In genomic region chr15:63045438-63046278, GRCh38 we compare ENCODE assay signal across 12 cellular contexts. TPM values are rescaled to one million over a fixed set of nuclear protein-coding genes. Genes with fewer than 3 reads are reported as not detected.
DNase-seq lines count a peak whose midpoint lies in the region; ATAC-seq, FAIRE-seq and TF ChIP-seq lines count a peak whose summit lies in the region.
"Had no signal": no experiment of that assay in that cellular context is flagged by ENCODE, and none has a peak within 500 bp of the region (broad histone marks: within the 10 kb centered on the region; RNA-seq: fewer than 3 reads in every experiment).

No MANE protein-coding gene starts in this region.

- no peaks in the 10 kb centered on the region for H3K27me3 Mint-ChIP-seq in astrocyte (ENCODE audit: low read depth, unreplicated experiment)

- H3K27ac ChIP-seq in astrocyte (ENCODE audit: low read depth, low read length) (peak overlapping the region; percentile 92), iPS-20b (ENCODE audit: low read length) (no peak overlapping the region)

- H3K79me2 ChIP-seq in astrocyte (ENCODE audit: insufficient read depth, low read length), result peaks cover 91% of the 10 kb centered on the region

- peaks cover 76% of the 10 kb centered on the region for H4K20me1 ChIP-seq in astrocyte (ENCODE audit: insufficient read depth, low read length)

- peaks cover 43% of the 10 kb centered on the region for H3K4me1 ChIP-seq in ES-I3 (ENCODE audit: insufficient read depth, low read length)
- peaks cover 48% of the 10 kb centered on the region for H3K4me1 ChIP-seq in astrocyte (ENCODE audit: insufficient read depth, low read length)
- peaks cover 51% of the 10 kb centered on the region for H3K4me1 ChIP-seq in iPS-20b (ENCODE audit: insufficient read depth, low read length)
- H3K4me1 ChIP-seq in skeletal muscle satellite cell (ENCODE audit: control insufficient read depth, insufficient read depth, low read length), result peaks cover 45% of the 10 kb centered on the region

- H3K36me3 ChIP-seq in ES-I3 (ENCODE audit: insufficient read depth, low read length) (peaks cover 25% of the 10 kb centered on the region), astrocyte (ENCODE audit: insufficient read depth, low read length) (peaks cover 55% of the 10 kb centered on the region), iPS-20b (ENCODE audit: insufficient read depth, low read depth, low read length) (peaks cover 57% of the 10 kb centered on the region), skeletal muscle satellite cell (ENCODE audit: insufficient read depth, low read length) (peaks cover 50% of the 10 kb centered on the region)

- no peaks in the 10 kb centered on the region for H3K27me3 ChIP-seq in astrocyte (ENCODE audit: insufficient read depth, low read length)
- peaks cover 13% of the 10 kb centered on the region; the same call in 1 of the 2 replicates for H3K27me3 ChIP-seq in iPS-20b (ENCODE audit: insufficient read depth, low read length)
- H3K27me3 ChIP-seq in skeletal muscle satellite cell (ENCODE audit: control insufficient read depth, insufficient read depth, low read length), result no peaks in the 10 kb centered on the region

- TF ChIP-seq CTCF in astrocyte (IDR thresholded peaks at IDR 0.05; ENCODE audit: insufficient read depth, low read depth, low read length), result no peak

- H3K9me3 ChIP-seq in ES-I3 (ENCODE audit: control insufficient read depth, insufficient read depth, low read length), result no peaks in the 10 kb centered on the region; the same call in 1 of the 2 replicates
- no peaks in the 10 kb centered on the region for H3K9me3 ChIP-seq in astrocyte (ENCODE audit: insufficient read depth, low read depth, low read length)
- no peaks in the 10 kb centered on the region for H3K9me3 ChIP-seq in iPS-20b (ENCODE audit: insufficient read depth, low read depth, low read length)
- H3K9me3 ChIP-seq in skeletal muscle satellite cell (replicated peaks; ENCODE audit: low read length), result no peaks in the 10 kb centered on the region

- FAIRE-seq in astrocyte (lab: Jason Lieb, UNC), result no peak

- H3K4me2 ChIP-seq in astrocyte (ENCODE audit: low read length), result peak overlapping the region; percentile 92
- peak overlapping the region; percentile 95 for H3K4me2 ChIP-seq in skeletal muscle satellite cell (ENCODE audit: low read length)

- DNase-seq in astrocyte (ENCODE audit: low read depth) (no peak), C1 segment of cervical spinal cord (lab: John Stamatoyannopoulos, UW) (no peak), NOMO-1 (lab: John Stamatoyannopoulos, UW; ENCODE audit: unreplicated experiment in 2 of 2) (no peak)
- DNase-seq: activated naive CD8-positive, alpha-beta T cell treated with anti-CD3 and anti-CD28 coated beads for 36 hours; DMS79; KG1; stimulated activated CD4-positive, alpha-beta T cell treated with anti-CD3 and anti-CD28 coated beads, Interleukin-12 subunit alpha, Interleukin-12 subunit beta, amount 100 ng/mL, for 4 hours had no signal

- ATAC-seq in esophagus mucosa (no peak), GM18873 (IDR thresholded peaks at IDR 0.05; ENCODE audit: low FRiP score, unreplicated experiment) (no peak)

- no peaks in the 10 kb centered on the region for H3K9me3 Mint-ChIP-seq in astrocyte (ENCODE audit: unreplicated experiment)
- H3K9me3 Mint-ChIP-seq: activated naive CD8-positive, alpha-beta T cell treated with anti-CD3 and anti-CD28 coated beads for 36 hours had no signal

- H3K36me3 Mint-ChIP-seq in astrocyte (ENCODE audit: low read depth, unreplicated experiment), result peaks cover 41% of the 10 kb centered on the region
- H3K36me3 Mint-ChIP-seq: activated naive CD8-positive, alpha-beta T cell treated with anti-CD3 and anti-CD28 coated beads for 36 hours had no signal

- H3K4me3 ChIP-seq in astrocyte (ENCODE audit: insufficient read depth, low read depth, low read length) (peak overlapping the region; percentile 99), iPS-20b (ENCODE audit: low read length) (peak overlapping the region; percentile 97), skeletal muscle satellite cell (ENCODE audit: low read length) (peak overlapping the region; percentile 92)

- peaks cover 19% of the 10 kb centered on the region for H3K4me1 Mint-ChIP-seq in astrocyte (ENCODE audit: low read depth, unreplicated experiment)

- H3K4me3 Mint-ChIP-seq in astrocyte (ENCODE audit: unreplicated experiment), result peak overlapping the region; percentile 95
- H3K4me3 Mint-ChIP-seq: activated naive CD8-positive, alpha-beta T cell treated with anti-CD3 and anti-CD28 coated beads for 36 hours had no signal

- H2AFZ ChIP-seq in astrocyte (ENCODE audit: low read depth, low read length), result no peak overlapping the region

- peak overlapping the region; percentile 99 for H3K27ac Mint-ChIP-seq in astrocyte (ENCODE audit: unreplicated experiment)
- H3K27ac Mint-ChIP-seq: activated naive CD8-positive, alpha-beta T cell treated with anti-CD3 and anti-CD28 coated beads for 36 hours had no signal

- H3K9ac ChIP-seq in ES-I3 (ENCODE audit: low read depth, low read length), result peak overlapping the region; percentile 25; the same call in 1 of the 2 replicates
- peak overlapping the region; percentile 100 for H3K9ac ChIP-seq in astrocyte (ENCODE audit: low read length)
- H3K9ac ChIP-seq in iPS-20b (ENCODE audit: low read depth, low read length), result peak overlapping the region; percentile 63; the same call in 1 of the 2 replicates
- H3K9ac ChIP-seq in skeletal muscle satellite cell (ENCODE audit: low read depth, low read length), result peak overlapping the region; percentile 98

RNA-seq across cellular contexts. Expression of gene TPM1, which starts 3.1 kb away (rescaled TPM):
- 2,922 and 3,062 TPM in 2 replicates for total RNA-seq in astrocyte
- total RNA-seq in skeletal muscle satellite cell (2012; rRNA removed), result 169 and 227 TPM in 2 replicates
- total RNA-seq in esophagus mucosa, result 28.3 TPM

Comparison
In these comparisons a context has a peak if more than half of its experiments do, and no peak if none do; other contexts are left out.
1. H3K9ac ChIP-seq: peak in every context shown above with its lines; median percentile 100 in astrocyte; 98 in skeletal muscle satellite cell; 63 in iPS-20b; 25 in ES-I3.
2. RNA of gene TPM1, which starts 3.1 kb away (total RNA-seq): 2,922 to 3,062 TPM in astrocyte; 28.3 TPM in esophagus mucosa (single experiment); every median in the first group is over 10 times any median in the second.
3. Peak in every context shown above with its lines, with median percentiles within 50 percentile points of each other: H3K4me3 ChIP-seq.